13 cellular contexts compared by ENCODE assay signal in genomic region chr3:159627229-159627628, GRCh38.
DNase-seq lines count a peak whose midpoint lies in the region; ATAC-seq and TF ChIP-seq lines count a peak whose summit lies in the region.
"Had no signal": no experiment of that assay in that cellular context is flagged by ENCODE, and none has a peak within 500 bp of the region (broad histone marks: within the 10 kb centered on the region; RNA-seq: fewer than 3 reads in every experiment).

No MANE protein-coding gene starts in this region.

- ATAC-seq in PC-3, result no peak; the same call in 1 of the 2 replicates
- no peak for ATAC-seq in HG02678 (IDR thresholded peaks at IDR 0.05; ENCODE audit: unreplicated experiment)

- peak overlapping the region; percentile 60 for H3K4me2 ChIP-seq in PC-3 (ENCODE audit: low read length)

- H3K9me2 ChIP-seq in PC-3 (replicated peaks; ENCODE audit: low read length), result no peaks in the 10 kb centered on the region

- peak; percentile 19 for DNase-seq in H4 (ENCODE audit: low spot score)
- DNase-seq in PC-3, result no peak
- DNase-seq in epithelial cell of esophagus (ENCODE audit: low read depth), result peak; percentile 35
- DNase-seq in stimulated activated CD4-positive, alpha-beta T cell treated with anti-CD3 and anti-CD28 coated beads, Interleukin-2, amount 100 ng/mL, for 24 hours, result no peak
- DNase-seq in AG08395 (ENCODE audit: low spot score), result no peak
- DNase-seq in activated CD4-positive, alpha-beta T cell treated with anti-CD3 and anti-CD28 coated beads, Interleukin-2, amount 50 U/mL, for 48 hours, result no peak
- DNase-seq: CD8-positive, alpha-beta memory T cell; HCEC 1CT; NCI-H1436 treated with DMSO at 0.1 percent for 48 hours; NCI-H2029 treated with DMSO at 0.1 percent for 48 hours; RPMI8226 had no signal

- H3K9ac ChIP-seq in PC-3 (ENCODE audit: low read length), result peak overlapping the region; percentile 32; the same call in 1 of the 2 replicates

- no peaks in the 10 kb centered on the region for H3K27me3 ChIP-seq in PC-3 (ENCODE audit: low read length)

- H3F3A ChIP-seq in PC-3 (ENCODE audit: low read length, unreplicated experiment), result peaks cover 4% of the 10 kb centered on the region

- TF ChIP-seq CTCF in C4-2B (conservative IDR thresholded peaks at IDR 0.05) (no peak), PC-3 (conservative IDR thresholded peaks at IDR 0.05; ENCODE audit: low read depth, low read length) (no peak), epithelial cell of esophagus (IDR thresholded peaks at IDR 0.05; ENCODE audit: insufficient read depth, low read depth, low read length, missing control alignments) (no peak)

- no peaks in the 10 kb centered on the region for H3K9me3 ChIP-seq in PC-3 (ENCODE audit: low read length)

- POLR2A ChIA-PET in PC-3 (lab: Charles Lee; ENCODE audit: unreplicated experiment), result interaction anchor here (0.7 kb wide), 2 partner anchors 137 to 346 kb away, joined by 3 to 4 read pairs; no protein-coding TSS in a partner anchor

- intact Hi-C loops in PC-3 (cut with micrococcal nuclease), result loop anchor here (1.0 kb wide), 1 partner anchor 8 kb away; no protein-coding TSS in a partner anchor

- peaks cover 57% of the 10 kb centered on the region for H3K4me1 ChIP-seq in PC-3 (ENCODE audit: insufficient read depth, low read length)

- CTCF ChIA-PET in PC-3 (lab: Charles Lee), result no interaction called here

- H3K27ac ChIP-seq in C4-2B (peak overlapping the region; percentile 61; the same call in 1 of the 2 replicates), PC-3 (ENCODE audit: low read length) (peak overlapping the region; percentile 88)

- no peaks in the 10 kb centered on the region for H3K36me3 ChIP-seq in PC-3 (ENCODE audit: low read depth, low read length)

- peak overlapping the region; percentile 3; the same call in 1 of the 2 replicates for H3K4me3 ChIP-seq in PC-3 (ENCODE audit: low read length)
- H3K4me3 ChIP-seq in epithelial cell of esophagus (ENCODE audit: low read length), result no peak overlapping the region

- no peak overlapping the region for H2AFZ ChIP-seq in PC-3 (ENCODE audit: low read length)

- no peaks in the 10 kb centered on the region for H3K79me2 ChIP-seq in PC-3 (ENCODE audit: low read length)

- BruUV-seq in PC-3 (replicated peaks; lab: Mats Ljungman, UMichigan), result no TSS peak

- H4K20me1 ChIP-seq in PC-3 (ENCODE audit: low read length), result no peaks in the 10 kb centered on the region

Comparison
In these comparisons a context has a peak if more than half of its experiments do, and no peak if none do; other contexts are left out.
1. DNase-seq: peak in H4 (single experiment) and epithelial cell of esophagus (single experiment); none in PC-3 (single experiment), stimulated activated CD4-positive, alpha-beta T cell treated with anti-CD3 and anti-CD28 coated beads, Interleukin-2, amount 100 ng/mL, for 24 hours (0 of 2), AG08395 (single experiment) and activated CD4-positive, alpha-beta T cell treated with anti-CD3 and anti-CD28 coated beads, Interleukin-2, amount 50 U/mL, for 48 hours (0 of 2).